ENCODE assay signal across 18 cellular contexts in genomic region chr14:97266653-97267052, GRCh38.
DNase-seq lines count a peak whose midpoint lies in the region; ATAC-seq, FAIRE-seq and TF ChIP-seq lines count a peak whose summit lies in the region.
"Had no signal": no experiment of that assay in that cellular context is flagged by ENCODE, and none has a peak within 500 bp of the region (broad histone marks: within the 10 kb centered on the region; RNA-seq: fewer than 3 reads in every experiment).

No MANE protein-coding gene starts in this region.

- intact Hi-C loops in esophagus muscularis mucosa (cut with DNase I), result no loop called here

- H3K36me3 ChIP-seq in esophagus muscularis mucosa, result no peaks in the 10 kb centered on the region
- H3K36me3 ChIP-seq: BLaER1 had no signal

- DNase-seq in GM03348 (ENCODE audit: low spot score) (peak; percentile 29), RPMI7951 (ENCODE audit: low read depth) (peak; percentile 74), esophagus muscularis mucosa (ENCODE audit: extremely low spot score) (peak; percentile 39), neural crest cell (ENCODE audit: low read depth, low spot score) (no peak), GM12891 (ENCODE audit: insufficient read length, low spot score) (no peak)
- no peak for DNase-seq in naive thymus-derived CD8-positive, alpha-beta T cell
- DNase-seq: activated CD4-positive, alpha-beta memory T cell treated with anti-CD3 and anti-CD28 coated beads, Interleukin-2, amount 10 ng/mL, durations not matched to agents 7 days and 5 days; aorta; left ventricle myocardium superior; naive B cell; NCI-H187; NCI-H774; retina; trophoblast cell had no signal

- H3K9me3 ChIP-seq in esophagus muscularis mucosa, result no peaks in the 10 kb centered on the region
- H3K9me3 ChIP-seq: BLaER1 had no signal

- H3K4me3 Mint-ChIP-seq in neural crest cell, result peak overlapping the region; percentile 0
- no peak overlapping the region for H3K4me3 Mint-ChIP-seq in naive thymus-derived CD8-positive, alpha-beta T cell
- H3K4me3 Mint-ChIP-seq: activated CD4-positive, alpha-beta memory T cell treated with anti-CD3 and anti-CD28 coated beads, Interleukin-2, amount 10 ng/mL, durations not matched to agents 7 days and 5 days had no signal

- no peak for ATAC-seq in naive thymus-derived CD8-positive, alpha-beta T cell
- ATAC-seq in GM18511 (IDR thresholded peaks at IDR 0.05; ENCODE audit: unreplicated experiment) (no peak), GM21825 (IDR thresholded peaks at IDR 0.05; ENCODE audit: unreplicated experiment) (no peak)
- ATAC-seq: left ventricle myocardium superior had no signal

- POLR2A ChIA-PET in naive thymus-derived CD8-positive, alpha-beta T cell (lab: Charles Lee), result no interaction called here

- no peak for TF ChIP-seq CTCF in esophagus muscularis mucosa (IDR thresholded peaks at IDR 0.05)
- no peak for TF ChIP-seq CTCF in neural crest cell (conservative IDR thresholded peaks at IDR 0.05)

- H3K27me3 Mint-ChIP-seq in neural crest cell (ENCODE audit: low read depth), result no peaks in the 10 kb centered on the region
- peaks cover 0 to 3% (median 0%) of the 10 kb centered on the region in 5 donors for H3K27me3 Mint-ChIP-seq in naive thymus-derived CD8-positive, alpha-beta T cell

- H3K4me3 ChIP-seq in esophagus muscularis mucosa, result no peak overlapping the region
- H3K4me3 ChIP-seq: BLaER1 had no signal

- peaks cover 0 to 3% (median 0%) of the 10 kb centered on the region in 4 donors for H3K27me3 ChIP-seq in esophagus muscularis mucosa
- H3K27me3 ChIP-seq: BLaER1 had no signal

- H3K4me1 ChIP-seq in esophagus muscularis mucosa, result no peaks in the 10 kb centered on the region
- H3K4me1 ChIP-seq: BLaER1 had no signal

- TF ChIP-seq POLR2A in esophagus muscularis mucosa (IDR thresholded peaks at IDR 0.05; ENCODE audit: low read depth) (no peak), GM12891 (IDR thresholded peaks at IDR 0.05; ENCODE audit: low read depth, low read length) (no peak)

- TF ChIP-seq EP300 in esophagus muscularis mucosa (IDR thresholded peaks at IDR 0.05), result no peak

- H3K27ac ChIP-seq in esophagus muscularis mucosa (replicated peaks in 1 of 4), result no peak overlapping the region
- H3K27ac ChIP-seq: BLaER1 had no signal

- H3K36me3 Mint-ChIP-seq in neural crest cell (ENCODE audit: low read depth), result no peaks in the 10 kb centered on the region
- no peaks in the 10 kb centered on the region for H3K36me3 Mint-ChIP-seq in naive thymus-derived CD8-positive, alpha-beta T cell
- H3K36me3 Mint-ChIP-seq: naive B cell had no signal

- WGBS in esophagus muscularis mucosa, result 36% methylated on average over 2 of the region's 2 CpGs

- H3K9me3 Mint-ChIP-seq in neural crest cell, result peaks cover 21% of the 10 kb centered on the region
- H3K9me3 Mint-ChIP-seq in naive thymus-derived CD8-positive, alpha-beta T cell, result peaks cover 0 to 10% (median 0%) of the 10 kb centered on the region in 9 donors

- FAIRE-seq in GM12891 (lab: Jason Lieb, UNC), result no peak

- peaks cover 43% of the 10 kb centered on the region for H3K4me1 Mint-ChIP-seq in neural crest cell
- peaks cover 0 to 4% (median 0%) of the 10 kb centered on the region in 4 donors for H3K4me1 Mint-ChIP-seq in naive thymus-derived CD8-positive, alpha-beta T cell
- H3K4me1 Mint-ChIP-seq: activated CD4-positive, alpha-beta memory T cell treated with anti-CD3 and anti-CD28 coated beads, Interleukin-2, amount 10 ng/mL, durations not matched to agents 7 days and 5 days; naive B cell had no signal

- H3K27ac Mint-ChIP-seq in neural crest cell (ENCODE audit: unreplicated experiment), result peak overlapping the region; percentile 91
- H3K27ac Mint-ChIP-seq in naive thymus-derived CD8-positive, alpha-beta T cell, result no peak overlapping the region
- H3K27ac Mint-ChIP-seq: activated CD4-positive, alpha-beta memory T cell treated with anti-CD3 and anti-CD28 coated beads, Interleukin-2, amount 10 ng/mL, durations not matched to agents 7 days and 5 days; activated T-helper 2 cell treated with anti-CD3 and anti-CD28 coated beads, Interferon-gamma antibody, Interleukin-2, Interleukin-4, amounts not matched to agents 10 μg/mL and 5 μg/mL and 100 μg/mL, durations not matched to agents 14 hours and 24 hours and 36 hours had no signal

TF ChIP-seq in GM12891, 5 proteins besides CTCF, POLR2A, EP300 and RAD21:
- TF ChIP-seq SPI1 (IDR thresholded peaks at IDR 0.05; ENCODE audit: low read depth, low read length), result no peak
- TF ChIP-seq POLR2AphosphoS5 (IDR thresholded peaks at IDR 0.05; ENCODE audit: low read depth, low read length), result no peak
- TF ChIP-seq TAF1 (IDR thresholded peaks at IDR 0.05; ENCODE audit: low read depth, low read length), result no peak
- no peak for TF ChIP-seq POU2F2 (IDR thresholded peaks at IDR 0.05; ENCODE audit: low read depth, low read length)
- no peak for TF ChIP-seq PAX5 (IDR thresholded peaks at IDR 0.05; ENCODE audit: insufficient read depth, low read length, severe bottlenecking)

Comparison
In these comparisons a context has a peak if more than half of its experiments do, and no peak if none do; other contexts are left out.
1. DNase-seq: peak in GM03348 (single experiment), RPMI7951 (single experiment) and esophagus muscularis mucosa (single experiment); none in neural crest cell (single experiment), naive thymus-derived CD8-positive, alpha-beta T cell (0 of 10) and GM12891 (single experiment).